Comparison of ENCODE assay signal across 1 cellular context in genomic region chr2:27050281-27050995, GRCh38.
TF ChIP-seq lines count a peak whose summit lies in the region.

No MANE protein-coding gene starts in this region.

TF ChIP-seq in endothelial cell of umbilical vein, 7 proteins besides CTCF, POLR2A, EP300 and RAD21 (continued from another document):
- TF ChIP-seq, protein P1, sequence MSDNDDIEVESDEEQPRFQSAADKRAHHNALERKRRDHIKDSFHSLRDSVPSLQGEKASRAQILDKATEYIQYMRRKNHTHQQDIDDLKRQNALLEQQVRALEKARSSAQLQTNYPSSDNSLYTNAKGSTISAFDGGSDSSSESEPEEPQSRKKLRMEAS (IDR thresholded peaks at IDR 0.05; ENCODE audit: insufficient read depth, insufficient read length) = no peak
- TF ChIP-seq MYC (IDR thresholded peaks at IDR 0.05; ENCODE audit: low read depth, low read length) (peak; percentile 39), JUN (IDR thresholded peaks at IDR 0.05; ENCODE audit: borderline replicate concordance, insufficient read depth, insufficient read length, low read depth) (no peak), FOS (IDR thresholded peaks at IDR 0.05; ENCODE audit: borderline replicate concordance, insufficient read depth, low read length) (no peak), EZH2 (IDR thresholded peaks at IDR 0.05; ENCODE audit: borderline replicate concordance, low read depth, low read length, severe bottlenecking) (no peak), GATA2 (IDR thresholded peaks at IDR 0.05; ENCODE audit: insufficient read depth, insufficient read length, low read depth, low read length) (peak; percentile 57)
